Comparison of ENCODE assay signal across 1 cellular context in the genomic region with DNA sequence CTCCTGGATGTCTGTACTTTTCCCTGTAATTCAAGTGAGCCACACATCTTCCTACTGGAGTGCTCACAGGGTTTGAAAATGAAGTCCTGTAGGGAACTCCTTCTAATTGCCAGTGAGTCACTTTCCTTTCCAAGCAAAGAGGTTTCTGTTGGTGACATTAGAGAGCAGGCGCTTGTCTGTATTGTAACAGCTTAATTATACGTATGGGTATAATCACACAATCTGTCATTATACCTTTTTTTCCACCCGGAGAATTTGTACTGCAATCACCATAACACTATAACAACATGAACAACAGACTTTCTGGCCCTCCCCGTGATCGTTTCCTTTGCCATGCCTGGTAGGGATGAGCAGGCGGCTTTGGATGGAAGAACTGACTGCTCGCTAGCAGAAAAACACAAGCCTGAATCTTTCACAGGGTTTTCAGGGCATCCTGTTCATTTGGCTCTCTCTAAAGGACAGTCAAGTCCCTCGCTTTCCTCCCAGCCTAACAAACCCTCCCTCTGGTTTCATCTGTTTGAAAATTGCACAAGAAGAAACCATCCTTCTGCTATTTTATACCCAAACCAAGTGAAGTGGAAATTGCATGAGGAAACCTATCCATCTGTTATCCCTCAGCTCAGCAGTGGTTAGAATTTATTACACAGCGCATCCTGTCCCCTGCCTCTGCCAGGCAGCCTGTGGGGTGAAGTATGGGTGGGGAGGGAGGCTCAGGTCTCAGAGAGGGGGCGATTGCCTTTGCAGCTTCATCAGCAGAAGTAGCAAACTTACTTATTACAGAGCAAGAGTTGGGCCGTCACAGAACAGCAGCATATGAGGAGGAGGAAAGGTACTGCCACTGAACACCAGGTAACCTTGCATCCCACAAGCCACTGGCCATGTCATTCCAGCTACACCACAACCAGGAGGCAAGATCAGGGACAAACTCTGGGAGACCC.
TF ChIP-seq lines count a peak whose summit lies in the region.

No MANE protein-coding gene starts in this region.

TF ChIP-seq in GM23338, 12 proteins besides CTCF, POLR2A, EP300 and RAD21 (continued from another document):
- TF ChIP-seq, protein P1, sequence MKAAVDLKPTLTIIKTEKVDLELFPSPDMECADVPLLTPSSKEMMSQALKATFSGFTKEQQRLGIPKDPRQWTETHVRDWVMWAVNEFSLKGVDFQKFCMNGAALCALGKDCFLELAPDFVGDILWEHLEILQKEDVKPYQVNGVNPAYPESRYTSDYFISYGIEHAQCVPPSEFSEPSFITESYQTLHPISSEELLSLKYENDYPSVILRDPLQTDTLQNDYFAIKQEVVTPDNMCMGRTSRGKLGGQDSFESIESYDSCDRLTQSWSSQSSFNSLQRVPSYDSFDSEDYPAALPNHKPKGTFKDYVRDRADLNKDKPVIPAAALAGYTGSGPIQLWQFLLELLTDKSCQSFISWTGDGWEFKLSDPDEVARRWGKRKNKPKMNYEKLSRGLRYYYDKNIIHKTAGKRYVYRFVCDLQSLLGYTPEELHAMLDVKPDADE (IDR thresholded peaks at IDR 0.05): no peak
- TF ChIP-seq ZNF331 (CRISPR knock-in tag; IDR thresholded peaks at IDR 0.05; ENCODE audit: low read depth) (no peak), ZNF114 (CRISPR knock-in tag; IDR thresholded peaks at IDR 0.05) (no peak)
